ENCODE assay signal across 30 cellular contexts in the genomic region with DNA sequence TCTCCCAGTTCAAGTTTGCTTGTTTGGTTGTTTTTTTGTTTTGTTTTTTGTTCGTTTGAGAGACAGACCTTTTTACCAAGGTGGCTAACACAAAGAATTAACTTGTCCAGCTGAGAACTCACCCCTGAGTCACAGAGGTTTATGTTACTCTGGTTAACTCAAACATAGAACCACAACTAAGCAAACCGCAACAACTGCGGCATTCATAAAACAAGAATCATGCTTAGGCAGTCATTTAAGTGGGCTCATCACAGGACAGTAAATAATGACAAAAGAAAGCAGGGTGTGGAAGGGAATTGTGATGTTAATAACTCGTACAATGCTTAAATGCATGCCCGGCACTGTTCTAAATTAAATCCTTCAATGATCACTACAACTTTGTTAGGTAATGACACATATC. TPM values are rescaled to one million over a fixed set of nuclear protein-coding genes. Genes with fewer than 3 reads are reported as not detected.
DNase-seq lines count a peak whose midpoint lies in the region; ATAC-seq, FAIRE-seq and TF ChIP-seq lines count a peak whose summit lies in the region.
"Had no signal": no experiment of that assay in that cellular context is flagged by ENCODE, and none has a peak within 500 bp of the region (broad histone marks: within the 10 kb centered on the region; RNA-seq: fewer than 3 reads in every experiment).

No MANE protein-coding gene starts in this region.

- FAIRE-seq in GM12891 (lab: Jason Lieb, UNC): peak; percentile 69
- FAIRE-seq: frontal cortex, HTR-8/SVneo had no signal

- TF ChIP-seq POLR2A in GM12891 (IDR thresholded peaks at IDR 0.05; ENCODE audit: low read depth, low read length): no peak

- H3K27ac ChIP-seq in CD8-positive, alpha-beta T cell (ENCODE audit: low read depth, low read length): no peak overlapping the region
- H3K27ac ChIP-seq in tibial artery: no peak overlapping the region
- H3K27ac ChIP-seq: body of pancreas, C4-2B, left ventricle myocardium inferior, spleen, testis, vagina had no signal

- H3K4me3 Mint-ChIP-seq in CD8-positive, alpha-beta T cell: no peak overlapping the region
- no peak overlapping the region for H3K4me3 Mint-ChIP-seq in glutamatergic neuron (ENCODE audit: unreplicated experiment)
- H3K4me3 Mint-ChIP-seq: activated T-helper 17 cell treated with anti-CD3 and anti-CD28 coated beads, Interleukin-2, amount 50 U/mL, for 72 hours; GM23338; nephron; stimulated activated naive B cell treated with anti-CD40 and anti-IgM and Interleukin-4, amounts not matched to agents 10 μg/mL and 1 μg/mL and 100 μg/mL, for 72 hours; WTC11 had no signal

- H3K36me3 ChIP-seq in CD8-positive, alpha-beta T cell (ENCODE audit: insufficient read depth, low read length): no peaks in the 10 kb centered on the region
- no peaks in the 10 kb centered on the region for H3K36me3 ChIP-seq in tibial artery
- H3K36me3 ChIP-seq: left ventricle myocardium inferior, spleen, vagina had no signal

- peak overlapping the region; percentile 45 for H3K27ac Mint-ChIP-seq in CD8-positive, alpha-beta T cell
- no peak overlapping the region for H3K27ac Mint-ChIP-seq in glutamatergic neuron (ENCODE audit: unreplicated experiment)
- H3K27ac Mint-ChIP-seq: activated T-helper 17 cell treated with anti-CD3 and anti-CD28 coated beads, Interleukin-2, amount 50 U/mL, for 72 hours; GM23338; nephron; stimulated activated naive B cell treated with anti-CD40 and anti-IgM and Interleukin-4, amounts not matched to agents 10 μg/mL and 1 μg/mL and 100 μg/mL, for 72 hours; WTC11 had no signal

- H3K4me1 ChIP-seq in CD8-positive, alpha-beta T cell (ENCODE audit: insufficient read depth, low read length): no peaks in the 10 kb centered on the region
- H3K4me1 ChIP-seq in tibial artery: peaks cover 0 to 5% (median 2%) of the 10 kb centered on the region in 4 donors
- H3K4me1 ChIP-seq: body of pancreas, left ventricle myocardium inferior, testis, vagina had no signal

- H3K27me3 ChIP-seq in CD8-positive, alpha-beta T cell (ENCODE audit: insufficient read depth, low read length): no peaks in the 10 kb centered on the region
- H3K27me3 ChIP-seq in tibial artery: no peaks in the 10 kb centered on the region
- H3K27me3 ChIP-seq: body of pancreas, spleen, testis, vagina had no signal

- no peaks in the 10 kb centered on the region for H3K27me3 Mint-ChIP-seq in CD8-positive, alpha-beta T cell (ENCODE audit: low read depth)
- H3K27me3 Mint-ChIP-seq in glutamatergic neuron (ENCODE audit: unreplicated experiment): no peaks in the 10 kb centered on the region
- H3K27me3 Mint-ChIP-seq: activated T-helper 17 cell treated with anti-CD3 and anti-CD28 coated beads, Interleukin-2, amount 50 U/mL, for 72 hours; stimulated activated naive B cell treated with anti-CD40 and anti-IgM and Interleukin-4, amounts not matched to agents 10 μg/mL and 1 μg/mL and 100 μg/mL, for 72 hours had no signal

- POLR2A ChIA-PET in CD8-positive, alpha-beta T cell (lab: Charles Lee): no interaction called here

- CTCF ChIA-PET in CD8-positive, alpha-beta T cell (lab: Charles Lee): no interaction called here

- TF ChIP-seq CTCF in CD8-positive, alpha-beta T cell (IDR thresholded peaks at IDR 0.05): no peak
- TF ChIP-seq CTCF in fibroblast of mammary gland (conservative IDR thresholded peaks at IDR 0.05; ENCODE audit: control insufficient read depth, insufficient read depth, low read depth, low read length) (no peak), tibial artery (IDR thresholded peaks at IDR 0.05) (no peak), glutamatergic neuron (IDR thresholded peaks at IDR 0.05; ENCODE audit: partially characterized antibody, unreplicated experiment) (no peak)

- no peak for ATAC-seq in CD8-positive, alpha-beta T cell
- ATAC-seq: activated T-helper 17 cell treated with anti-CD3 and anti-CD28 coated beads, Interleukin-2, amount 50 U/mL, for 72 hours; body of pancreas; esophagus mucosa; GM23338; stimulated activated naive B cell treated with anti-CD40 and anti-IgM and Interleukin-4, amounts not matched to agents 10 μg/mL and 1 μg/mL and 100 μg/mL, for 72 hours; WTC11 had no signal

- H3K4me1 Mint-ChIP-seq in CD8-positive, alpha-beta T cell (ENCODE audit: low read depth): peaks cover 7% of the 10 kb centered on the region
- no peaks in the 10 kb centered on the region for H3K4me1 Mint-ChIP-seq in glutamatergic neuron (ENCODE audit: low read depth, unreplicated experiment)
- H3K4me1 Mint-ChIP-seq: activated T-helper 17 cell treated with anti-CD3 and anti-CD28 coated beads, Interleukin-2, amount 50 U/mL, for 72 hours; GM23338; nephron; WTC11 had no signal

- no peak for DNase-seq in CD8-positive, alpha-beta T cell
- DNase-seq in GM12891 (ENCODE audit: insufficient read length, low spot score) (no peak), RKO (ENCODE audit: low spot score) (peak; percentile 32), fibroblast of mammary gland (ENCODE audit: low read depth) (peak; percentile 6), tibial artery (no peak), glutamatergic neuron (no peak), NK-92 (lab: John Stamatoyannopoulos, UW; ENCODE audit: unreplicated experiment) (no peak)
- DNase-seq: body of pancreas; effector CD8-positive, alpha-beta T cell; EL; hypothalamus; left ventricle myocardium inferior; midbrain; NCI-H1694 treated with DMSO at 0.1 percent for 48 hours; NCI-H2171 treated with DMSO at 0.1 percent for 48 hours; NCI-H524; retina; spleen; stimulated activated CD4-positive, alpha-beta T cell treated with anti-CD3 and anti-CD28 coated beads, Interleukin-4, amount 100 ng/mL, for 1 hour; stimulated activated naive B cell treated with anti-CD40 and anti-IgM and Interleukin-4, amounts not matched to agents 10 μg/mL and 1 μg/mL and 100 μg/mL, for 72 hours; testis had no signal

- H3K9me3 ChIP-seq in CD8-positive, alpha-beta T cell (ENCODE audit: low read length): no peaks in the 10 kb centered on the region
- H3K9me3 ChIP-seq in tibial artery: no peaks in the 10 kb centered on the region
- H3K9me3 ChIP-seq: body of pancreas, left ventricle myocardium inferior, spleen, testis, vagina had no signal

- H3K4me3 ChIP-seq in CD8-positive, alpha-beta T cell (ENCODE audit: low read depth, low read length): no peak overlapping the region
- H3K4me3 ChIP-seq in fibroblast of mammary gland (ENCODE audit: control insufficient read depth, low read depth, low read length) (no peak overlapping the region), tibial artery (no peak overlapping the region)
- H3K4me3 ChIP-seq: body of pancreas, GM23338, left ventricle myocardium inferior, spleen, testis, vagina had no signal

- intact Hi-C loops in CD8-positive, alpha-beta T cell (cut with DNase I, micrococcal nuclease): no loop called here
- intact Hi-C loops in tibial artery (cut with DNase I; ENCODE audit: low total_unique reads): no loop called here

- H3K36me3 Mint-ChIP-seq in CD8-positive, alpha-beta T cell: no peaks in the 10 kb centered on the region
- H3K36me3 Mint-ChIP-seq in glutamatergic neuron (ENCODE audit: unreplicated experiment): no peaks in the 10 kb centered on the region
- H3K36me3 Mint-ChIP-seq: WTC11 had no signal

- no peaks in the 10 kb centered on the region for H3K9me3 Mint-ChIP-seq in CD8-positive, alpha-beta T cell
- no peaks in the 10 kb centered on the region for H3K9me3 Mint-ChIP-seq in glutamatergic neuron (ENCODE audit: unreplicated experiment)
- H3K9me3 Mint-ChIP-seq: activated T-helper 17 cell treated with anti-CD3 and anti-CD28 coated beads, Interleukin-2, amount 50 U/mL, for 72 hours; GM23338; stimulated activated naive B cell treated with anti-CD40 and anti-IgM and Interleukin-4, amounts not matched to agents 10 μg/mL and 1 μg/mL and 100 μg/mL, for 72 hours had no signal

TF ChIP-seq in GM12891, 5 proteins besides CTCF, POLR2A, EP300 and RAD21:
- no peak for TF ChIP-seq SPI1 (IDR thresholded peaks at IDR 0.05; ENCODE audit: low read depth, low read length)
- no peak for TF ChIP-seq POLR2AphosphoS5 (IDR thresholded peaks at IDR 0.05; ENCODE audit: low read depth, low read length)
TF ChIP-seq in GM12891: peak in this region for 0.

RNA-seq across cellular contexts. Expression of a gene that starts 24.7 kb away (rescaled TPM):
- total RNA-seq in CD8-positive, alpha-beta T cell: under 1 TPM in 1 of 2 experiments, not detected in 1; 0.22 TPM
- polyA plus RNA-seq in GM12891 (2012; ENCODE audit: low read depth, missing spikeins): 2.0 TPM
- 1.1 TPM for total RNA-seq in glutamatergic neuron (ENCODE audit: unreplicated experiment)

Comparison
In these comparisons a context has a peak if more than half of its experiments do, and no peak if none do; other contexts are left out.
1. DNase-seq: peak in RKO (single experiment) and fibroblast of mammary gland (single experiment); none in CD8-positive, alpha-beta T cell (0 of 7), GM12891 (single experiment), tibial artery (0 of 2), glutamatergic neuron (single experiment) and NK-92 (single experiment).